ENCODE assay signal across 8 cellular contexts in the genomic region with DNA sequence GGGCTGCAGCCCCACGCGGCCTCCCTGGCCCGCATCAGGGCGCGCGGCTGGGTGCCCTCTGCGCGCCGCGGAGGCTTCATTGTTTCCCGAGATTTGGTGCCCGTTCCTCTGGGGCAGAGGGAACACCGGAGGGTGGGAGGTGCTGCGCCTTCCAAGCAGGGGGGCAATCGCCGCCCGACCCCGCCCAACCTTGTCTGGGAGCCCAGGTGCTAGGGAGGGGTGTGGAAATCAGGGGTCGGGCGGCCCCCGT. TPM values are rescaled to one million over a fixed set of nuclear protein-coding genes. Genes with fewer than 3 reads are reported as not detected.
DNase-seq lines count a peak whose midpoint lies in the region; ATAC-seq and TF ChIP-seq lines count a peak whose summit lies in the region.

No MANE protein-coding gene starts in this region.

- peak overlapping the region; percentile 82 for H3K4me3 ChIP-seq in left ventricle myocardium inferior
- H3K4me3 ChIP-seq in skeletal muscle tissue (ENCODE audit: low read length in 3 of 3), result peak overlapping the region; percentile 80 to 97 (median 87)

- peak; percentile 6 for ATAC-seq in T-helper 17 cell
- no peak for ATAC-seq in HG02938 (IDR thresholded peaks at IDR 0.05; ENCODE audit: unreplicated experiment)
- no peak for ATAC-seq in HG02840 (IDR thresholded peaks at IDR 0.05; ENCODE audit: low FRiP score, unreplicated experiment)
- ATAC-seq in GM19452 (IDR thresholded peaks at IDR 0.05; ENCODE audit: unreplicated experiment), result no peak

- H3K27ac Mint-ChIP-seq in T-helper 17 cell, result no peak overlapping the region

- no peaks in the 10 kb centered on the region for H3K36me3 ChIP-seq in left ventricle myocardium inferior
- no peaks in the 10 kb centered on the region for H3K36me3 ChIP-seq in skeletal muscle tissue (ENCODE audit: control insufficient read depth in 3 of 3, insufficient read depth in 3 of 3, low read length in 3 of 3)

- intact Hi-C loops in left ventricle myocardium inferior (cut with micrococcal nuclease), result loop anchor here (10.0 kb wide), 1 partner anchor 141 kb away; no protein-coding TSS in a partner anchor

- H3K4me3 Mint-ChIP-seq in T-helper 17 cell, result peak overlapping the region; percentile 91

- in situ Hi-C loops in GM13976 (cut with MboI; ENCODE audit: low sequenced_read_pairs, unreplicated experiment), result no loop called here

- H3K9ac ChIP-seq in skeletal muscle tissue (ENCODE audit: low read depth in 1 of 3, low read length in 3 of 3), result peak overlapping the region; percentile 71 to 95 (median 89)

- H3K36me3 Mint-ChIP-seq in T-helper 17 cell (ENCODE audit: low read depth), result no peaks in the 10 kb centered on the region

- peaks cover 53% of the 10 kb centered on the region for H3K27me3 Mint-ChIP-seq in T-helper 17 cell

- no peak for TF ChIP-seq CTCF in GM13976 (IDR thresholded peaks at IDR 0.05; ENCODE audit: borderline replicate concordance, control extremely low read depth, extremely low read depth, insufficient read depth, missing control alignments)
- no peak for TF ChIP-seq CTCF in left ventricle myocardium inferior (IDR thresholded peaks at IDR 0.05; ENCODE audit: borderline replicate concordance)

- DNase-seq in GM13976 (ENCODE audit: low spot score) (peak; percentile 33), T-helper 17 cell (no peak), left ventricle myocardium inferior (peak; percentile 54), HPDE6-E6E7 (ENCODE audit: extremely low spot score) (no peak)

- H3K27ac ChIP-seq in left ventricle myocardium inferior (replicated peaks), result peak overlapping the region; percentile 99
- peak overlapping the region; percentile 79 for H3K27ac ChIP-seq in skeletal muscle tissue (ENCODE audit: low read depth, low read length)

- H3K9me3 ChIP-seq in T-helper 17 cell (ENCODE audit: control insufficient read depth, low read length, poor library complexity, severe bottlenecking), result no peaks in the 10 kb centered on the region
- H3K9me3 ChIP-seq in left ventricle myocardium inferior (replicated peaks), result no peaks in the 10 kb centered on the region
- no peaks in the 10 kb centered on the region for H3K9me3 ChIP-seq in skeletal muscle tissue (ENCODE audit: control insufficient read depth in 3 of 3, low read length in 3 of 3)

- H3K4me1 ChIP-seq in left ventricle myocardium inferior (peaks cover 78% of the 10 kb centered on the region), skeletal muscle tissue (ENCODE audit: control insufficient read depth in 3 of 3, insufficient read depth in 3 of 3, low read length in 3 of 3) (peaks cover 9 to 30% (median 25%) of the 10 kb centered on the region in 3 donors)

- peaks cover 20% of the 10 kb centered on the region for H3K4me1 Mint-ChIP-seq in T-helper 17 cell

- H3K27me3 ChIP-seq in left ventricle myocardium inferior (ENCODE audit: low read depth) (no peaks in the 10 kb centered on the region), skeletal muscle tissue (ENCODE audit: control insufficient read depth in 3 of 3, insufficient read depth in 3 of 3, low read length in 3 of 3) (no peaks in the 10 kb centered on the region)

RNA-seq across cellular contexts. Expression of gene NRP1, which starts 1.0 kb away (rescaled TPM):
- total RNA-seq in T-helper 17 cell, result under 1 TPM; 0.15 to 0.47 TPM
- total RNA-seq in left ventricle myocardium inferior, result 168 TPM
- 120 TPM for total RNA-seq in skeletal muscle tissue

Comparison
In these comparisons a context has a peak if more than half of its experiments do, and no peak if none do; other contexts are left out.
1. DNase-seq: peak in GM13976 (single experiment) and left ventricle myocardium inferior (single experiment); none in T-helper 17 cell (0 of 3) and HPDE6-E6E7 (single experiment).
2. RNA of gene NRP1, which starts 1.0 kb away (total RNA-seq): 168 TPM in left ventricle myocardium inferior (single experiment) and 120 TPM in skeletal muscle tissue (single experiment); 0.15 to 0.47 TPM in T-helper 17 cell; every median in the first group is over 10 times any median in the second.